In genomic region chrX:2767631-2768455, GRCh38 we compare ENCODE assay signal across 10 cellular contexts. TPM values are rescaled to one million over a fixed set of nuclear protein-coding genes. Genes with fewer than 3 reads are reported as not detected.
DNase-seq lines count a peak whose midpoint lies in the region; ATAC-seq and TF ChIP-seq lines count a peak whose summit lies in the region.
"Had no signal": no experiment of that assay in that cellular context is flagged by ENCODE, and none has a peak within 500 bp of the region (broad histone marks: within the 10 kb centered on the region; RNA-seq: fewer than 3 reads in every experiment).

No MANE protein-coding gene starts in this region.

- no peaks in the 10 kb centered on the region for H3K9me3 ChIP-seq in mesodermal cell (ENCODE audit: control insufficient read depth, low read length)

- no peak for TF ChIP-seq CTCF in NB4 (IDR thresholded peaks at IDR 0.05; ENCODE audit: low read depth, low read length)

- TF ChIP-seq POLR2A in NB4 (IDR thresholded peaks at IDR 0.05; ENCODE audit: extremely low read depth, insufficient read length), result no peak

- intact Hi-C loops in activated CD4-positive, alpha-beta T cell treated with anti-CD3 and anti-CD28 coated beads for 36 hours (cut with DNase I, micrococcal nuclease), result no loop called here

- ATAC-seq in GM21360 (IDR thresholded peaks at IDR 0.05; ENCODE audit: unreplicated experiment), result no peak
- ATAC-seq in GM18870 (IDR thresholded peaks at IDR 0.05; ENCODE audit: unreplicated experiment), result no peak
- no peak for ATAC-seq in activated naive CD8-positive, alpha-beta T cell treated with anti-CD3 and anti-CD28 coated beads, Interleukin-2, amount 50 U/mL, for 24 hours
- no peak for ATAC-seq in activated CD4-positive, alpha-beta T cell treated with anti-CD3 and anti-CD28 coated beads for 36 hours

- CTCF ChIA-PET in activated CD4-positive, alpha-beta T cell treated with anti-CD3 and anti-CD28 coated beads for 36 hours (lab: Charles Lee), result no interaction called here

- 81 to 83% methylated on average over 19 to 20 of the region's 25 CpGs for WGBS in mesodermal cell (ENCODE audit: insufficient coverage in 2 of 2), 2 experiments

- peaks cover 5% of the 10 kb centered on the region for H3K27me3 Mint-ChIP-seq in activated naive CD8-positive, alpha-beta T cell treated with anti-CD3 and anti-CD28 coated beads, Interleukin-2, amount 50 U/mL, for 24 hours
- H3K27me3 Mint-ChIP-seq in activated CD4-positive, alpha-beta T cell treated with anti-CD3 and anti-CD28 coated beads for 36 hours, result peaks cover 9% of the 10 kb centered on the region

- no peaks in the 10 kb centered on the region for H3K9me3 Mint-ChIP-seq in activated naive CD8-positive, alpha-beta T cell treated with anti-CD3 and anti-CD28 coated beads, Interleukin-2, amount 50 U/mL, for 24 hours
- H3K9me3 Mint-ChIP-seq in activated CD4-positive, alpha-beta T cell treated with anti-CD3 and anti-CD28 coated beads for 36 hours (ENCODE audit: low read depth), result no peaks in the 10 kb centered on the region

- no peak overlapping the region for H3K4me3 Mint-ChIP-seq in activated naive CD8-positive, alpha-beta T cell treated with anti-CD3 and anti-CD28 coated beads, Interleukin-2, amount 50 U/mL, for 24 hours
- H3K4me3 Mint-ChIP-seq in activated CD4-positive, alpha-beta T cell treated with anti-CD3 and anti-CD28 coated beads for 36 hours, result no peak overlapping the region

- peak; percentile 83 for DNase-seq in AG08395 (ENCODE audit: low spot score)
- peak; percentile 53 for DNase-seq in NB4 (ENCODE audit: low read depth)
- peak; percentile 6 for DNase-seq in cerebellar cortex (ENCODE audit: low spot score)
- no peak for DNase-seq in activated naive CD8-positive, alpha-beta T cell treated with anti-CD3 and anti-CD28 coated beads, Interleukin-2, amount 50 U/mL, for 24 hours
- DNase-seq in activated CD4-positive, alpha-beta T cell treated with anti-CD3 and anti-CD28 coated beads for 36 hours, result no peak
- DNase-seq: activated CD4-positive, alpha-beta T cell treated with anti-CD3 and anti-CD28 coated beads, Interleukin-2, amount 50 U/mL, for 4 hours; NCI-H526 treated with DMSO at 0.1 percent for 48 hours had no signal

- no peaks in the 10 kb centered on the region for H3K36me3 Mint-ChIP-seq in activated naive CD8-positive, alpha-beta T cell treated with anti-CD3 and anti-CD28 coated beads, Interleukin-2, amount 50 U/mL, for 24 hours (ENCODE audit: low read depth)
- H3K36me3 Mint-ChIP-seq in activated CD4-positive, alpha-beta T cell treated with anti-CD3 and anti-CD28 coated beads for 36 hours (ENCODE audit: low read depth), result no peaks in the 10 kb centered on the region

- no peak overlapping the region for H3K27ac Mint-ChIP-seq in activated naive CD8-positive, alpha-beta T cell treated with anti-CD3 and anti-CD28 coated beads, Interleukin-2, amount 50 U/mL, for 24 hours
- H3K27ac Mint-ChIP-seq in activated CD4-positive, alpha-beta T cell treated with anti-CD3 and anti-CD28 coated beads for 36 hours, result no peak overlapping the region

- no peaks in the 10 kb centered on the region for H3K36me3 ChIP-seq in mesodermal cell (ENCODE audit: control insufficient read depth, insufficient read depth, low read length)

- H3K4me1 Mint-ChIP-seq in activated naive CD8-positive, alpha-beta T cell treated with anti-CD3 and anti-CD28 coated beads, Interleukin-2, amount 50 U/mL, for 24 hours, result peaks cover 3% of the 10 kb centered on the region
- peaks cover 5% of the 10 kb centered on the region for H3K4me1 Mint-ChIP-seq in activated CD4-positive, alpha-beta T cell treated with anti-CD3 and anti-CD28 coated beads for 36 hours

- H3K4me3 ChIP-seq in NB4 (ENCODE audit: low read depth, low read length) (no peak overlapping the region), mesodermal cell (ENCODE audit: extremely low read depth, insufficient read depth, low read length, poor library complexity, severe bottlenecking) (no peak overlapping the region)

- peaks cover 14% of the 10 kb centered on the region for H3K4me1 ChIP-seq in mesodermal cell (ENCODE audit: control insufficient read depth, insufficient read depth, low read length, poor library complexity, severe bottlenecking)

- POLR2A ChIA-PET in activated CD4-positive, alpha-beta T cell treated with anti-CD3 and anti-CD28 coated beads for 36 hours (lab: Charles Lee), result no interaction called here

- H3K27ac ChIP-seq in mesodermal cell (ENCODE audit: low read depth, low read length, severe bottlenecking), result peak overlapping the region; percentile 88

RNA-seq across cellular contexts. Expression of gene XG, which starts 16.0 kb away (rescaled TPM):
- not detected for polyA plus RNA-seq in mesodermal cell (2013, experiment 1 of 2)
- polyA plus RNA-seq in mesodermal cell (2013, experiment 2 of 2), result not detected
- total RNA-seq in activated CD4-positive, alpha-beta T cell treated with anti-CD3 and anti-CD28 coated beads for 36 hours, result not detected

Comparison
In these comparisons a context has a peak if more than half of its experiments do, and no peak if none do; other contexts are left out.
1. DNase-seq: peak in AG08395 (single experiment), NB4 (single experiment) and cerebellar cortex (single experiment); none in activated naive CD8-positive, alpha-beta T cell treated with anti-CD3 and anti-CD28 coated beads, Interleukin-2, amount 50 U/mL, for 24 hours (single experiment) and activated CD4-positive, alpha-beta T cell treated with anti-CD3 and anti-CD28 coated beads for 36 hours (single experiment).